ENCODE assay signal across 9 cellular contexts in genomic region chr1:162391790-162392563, GRCh38. TPM values are rescaled to one million over a fixed set of nuclear protein-coding genes. Genes with fewer than 3 reads are reported as not detected.
DNase-seq lines count a peak whose midpoint lies in the region; ATAC-seq and TF ChIP-seq lines count a peak whose summit lies in the region.
"Had no signal": no experiment of that assay in that cellular context is flagged by ENCODE, and none has a peak within 500 bp of the region (broad histone marks: within the 10 kb centered on the region; RNA-seq: fewer than 3 reads in every experiment).

No MANE protein-coding gene starts in this region.

- H3K9me3 ChIP-seq in Caco-2 (no peaks in the 10 kb centered on the region), lower lobe of right lung (no peaks in the 10 kb centered on the region)

- peaks cover 8% of the 10 kb centered on the region for H3K4me1 ChIP-seq in Caco-2
- H3K4me1 ChIP-seq in lower lobe of right lung = no peaks in the 10 kb centered on the region

- H3K36me3 ChIP-seq in Caco-2 (ENCODE audit: control insufficient read depth, insufficient read depth, low read length) (no peaks in the 10 kb centered on the region), H7 (replicated peaks; ENCODE audit: control insufficient read depth, insufficient read depth, low read length) (no peaks in the 10 kb centered on the region), lower lobe of right lung (no peaks in the 10 kb centered on the region)

- CTCF ChIA-PET in Caco-2 (lab: Charles Lee) = interaction anchor here (1.0 to 1.7 kb wide), 3 partner anchors 11 to 336 kb away, joined by 3 to 14 read pairs (median 10); partner anchors contain the start of gene C1orf226

- ATAC-seq in lower lobe of right lung (peak; percentile 90), GM21515 (IDR thresholded peaks at IDR 0.05; ENCODE audit: unreplicated experiment) (no peak), GM21825 (IDR thresholded peaks at IDR 0.05; ENCODE audit: unreplicated experiment) (no peak)
- ATAC-seq: naive thymus-derived CD8-positive, alpha-beta T cell had no signal

- H3K4me3 Mint-ChIP-seq in Caco-2 (ENCODE audit: unreplicated experiment) (peak overlapping the region; percentile 4), chondrocyte (ENCODE audit: unreplicated experiment) (no peak overlapping the region)

- POLR2A ChIA-PET in Caco-2 (lab: Charles Lee) = interaction anchor here (0.7 kb wide), 1 partner anchor 465 kb away, joined by 3 read pairs; no protein-coding TSS in a partner anchor

- peak; percentile 64 to 88 for TF ChIP-seq CTCF in Caco-2 (IDR thresholded peaks at IDR 0.05; ENCODE audit: insufficient read depth in 1 of 2, low read depth in 1 of 2, low read length in 1 of 2, severe bottlenecking in 1 of 2, unreplicated experiment in 1 of 2)
- TF ChIP-seq CTCF in chondrocyte (IDR thresholded peaks at IDR 0.05) = peak; percentile 91
- peak; percentile 71 for TF ChIP-seq CTCF in lower lobe of right lung (IDR thresholded peaks at IDR 0.05)

- H3K4me1 Mint-ChIP-seq in Caco-2 (ENCODE audit: low read depth, unreplicated experiment) (peaks cover 14% of the 10 kb centered on the region), chondrocyte (ENCODE audit: low read depth) (no peaks in the 10 kb centered on the region)

- intact Hi-C loops in Caco-2 (cut with micrococcal nuclease; ENCODE audit: unreplicated experiment) (loop anchor here (1.0 to 2.0 kb wide), 3 partner anchors 35 to 336 kb away; no protein-coding TSS in a partner anchor), lower lobe of right lung (cut with DNase I) (no loop called here)

- H3K9me3 Mint-ChIP-seq in Caco-2 (ENCODE audit: unreplicated experiment) (no peaks in the 10 kb centered on the region), chondrocyte (ENCODE audit: low read depth) (no peaks in the 10 kb centered on the region)
- H3K9me3 Mint-ChIP-seq: naive thymus-derived CD8-positive, alpha-beta T cell had no signal

- H3K36me3 Mint-ChIP-seq in Caco-2 (ENCODE audit: insufficient read depth, unreplicated experiment) = no peaks in the 10 kb centered on the region
- H3K36me3 Mint-ChIP-seq in chondrocyte (ENCODE audit: low read depth) = no peaks in the 10 kb centered on the region
- H3K36me3 Mint-ChIP-seq: naive thymus-derived CD8-positive, alpha-beta T cell had no signal

- H3K27ac Mint-ChIP-seq in Caco-2 (ENCODE audit: unreplicated experiment) (no peak overlapping the region), chondrocyte (ENCODE audit: unreplicated experiment) (no peak overlapping the region)
- H3K27ac Mint-ChIP-seq: naive thymus-derived CD8-positive, alpha-beta T cell had no signal

- H3K27me3 Mint-ChIP-seq in Caco-2 (ENCODE audit: insufficient read depth, unreplicated experiment) = peaks cover 8% of the 10 kb centered on the region
- peaks cover 9% of the 10 kb centered on the region for H3K27me3 Mint-ChIP-seq in chondrocyte (ENCODE audit: low read depth)

- H3K27me3 ChIP-seq in Caco-2 (replicated peaks; ENCODE audit: control insufficient read depth, insufficient read depth, low read length) = no peaks in the 10 kb centered on the region
- no peaks in the 10 kb centered on the region for H3K27me3 ChIP-seq in H7 (ENCODE audit: control insufficient read depth, insufficient read depth, low read length)
- no peaks in the 10 kb centered on the region for H3K27me3 ChIP-seq in lower lobe of right lung (ENCODE audit: low read depth)

- no peak overlapping the region for H3K27ac ChIP-seq in lower lobe of right lung

- H3K4me3 ChIP-seq in Caco-2 (ENCODE audit: low read depth, low read length) = no peak overlapping the region
- no peak overlapping the region for H3K4me3 ChIP-seq in H7 (ENCODE audit: insufficient read depth, low read depth, low read length)
- H3K4me3 ChIP-seq in lower lobe of right lung = no peak overlapping the region

- peak in 1 of 2 experiments; percentile 42 for DNase-seq in Caco-2
- DNase-seq in H7 = peak; percentile 60
- peak; percentile 97 for DNase-seq in NCI-H82 (lab: John Stamatoyannopoulos, UW)
- DNase-seq in chondrocyte (ENCODE audit: low spot score) = no peak
- DNase-seq in lower lobe of right lung = no peak
- no peak for DNase-seq in OCI-M2 (lab: John Stamatoyannopoulos, UW; ENCODE audit: unreplicated experiment)

- BruUV-seq in Caco-2 (replicated peaks; lab: Mats Ljungman, UMichigan) = no TSS peak

RNA-seq across cellular contexts. Expression of gene C1orf226, which starts 10.4 kb away (rescaled TPM):
- total RNA-seq in Caco-2 (2022) (5.3 and 7.3 TPM in 2 replicates), chondrocyte (5.9 to 6.4 TPM (median 6.1 TPM) in 3 replicates), lower lobe of right lung (6.3 TPM)
- total RNA-seq in H7 (2014; rRNA removed; shearing (Covaris generic)) = 9.3 and 13.4 TPM in 2 replicates

RNA-seq across cellular contexts. Expression of gene SPATA46, which starts 15.3 kb away (rescaled TPM):
- total RNA-seq in Caco-2 (2022) = not detected in 2 replicates
- not detected in 2 replicates for total RNA-seq in H7 (2014; rRNA removed; shearing (Covaris generic))
- total RNA-seq in chondrocyte = not detected in 3 replicates
- not detected for total RNA-seq in lower lobe of right lung
- total RNA-seq: naive thymus-derived CD8-positive, alpha-beta T cell had no signal

RNA-seq across cellular contexts. Expression of gene SH2D1B, which starts 20.0 kb away (rescaled TPM):
- not detected in 2 replicates for total RNA-seq in Caco-2 (2022)
- total RNA-seq in H7 (2014; rRNA removed; shearing (Covaris generic)) = not detected in 2 replicates
- total RNA-seq in chondrocyte = not detected in 3 replicates
- 1.9 TPM for total RNA-seq in lower lobe of right lung

Comparison
In these comparisons a context has a peak if more than half of its experiments do, and no peak if none do; other contexts are left out.
1. DNase-seq: peak in H7 (single experiment) and NCI-H82 (single experiment); none in chondrocyte (single experiment), lower lobe of right lung (single experiment) and OCI-M2 (single experiment).
2. ATAC-seq: peak in lower lobe of right lung (2 of 2); none in GM21515 (single experiment) and GM21825 (single experiment).
3. Peak in every context shown above with its lines, with median percentiles within 50 percentile points of each other: CTCF ChIP-seq.